In the genomic region with DNA sequence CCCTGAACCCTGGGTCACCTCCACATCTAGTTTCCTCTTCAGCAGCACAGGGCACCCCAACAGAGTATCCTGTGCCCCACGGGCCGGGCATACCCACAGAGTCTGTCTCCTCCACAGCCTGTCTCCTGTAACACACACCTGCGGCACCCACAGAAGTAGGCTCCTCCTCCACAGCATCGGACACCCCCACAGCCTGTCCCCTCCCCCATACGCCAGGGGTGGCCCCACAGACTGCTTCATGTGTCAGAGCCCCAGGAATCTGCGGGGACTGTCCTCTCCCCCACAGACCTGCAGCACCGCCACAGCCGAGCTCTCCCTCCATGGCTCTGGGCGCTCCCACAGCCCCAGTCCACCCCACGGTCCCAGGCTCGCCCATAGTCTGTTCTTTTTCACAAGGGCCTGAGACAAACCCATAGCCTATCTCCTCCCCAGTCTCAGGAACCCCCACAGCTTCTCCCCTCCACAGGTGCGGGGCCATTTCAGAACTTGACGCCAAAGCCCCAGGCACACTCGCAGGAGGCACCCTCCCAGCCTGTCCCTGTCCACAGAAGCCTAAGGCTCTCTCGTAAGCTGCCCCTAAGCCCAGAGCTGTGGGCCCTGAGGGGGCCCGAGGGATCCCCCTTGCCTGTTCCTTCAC, we compare ENCODE assay signal across 1 cellular context.
TF ChIP-seq lines count a peak whose summit lies in the region.

No MANE protein-coding gene starts in this region.

TF ChIP-seq in endothelial cell of umbilical vein, 7 proteins besides CTCF, POLR2A, EP300 and RAD21:
- TF ChIP-seq GATA2 (IDR thresholded peaks at IDR 0.05; ENCODE audit: insufficient read depth, insufficient read length, low read depth, low read length) (no peak), MYC (IDR thresholded peaks at IDR 0.05; ENCODE audit: low read depth, low read length) (no peak), JUN (IDR thresholded peaks at IDR 0.05; ENCODE audit: borderline replicate concordance, insufficient read depth, insufficient read length, low read depth) (no peak), MAX (IDR thresholded peaks at IDR 0.05; ENCODE audit: insufficient read depth, insufficient read length) (no peak), EZH2 (IDR thresholded peaks at IDR 0.05; ENCODE audit: borderline replicate concordance, low read depth, low read length, severe bottlenecking) (no peak), FOS (IDR thresholded peaks at IDR 0.05; ENCODE audit: borderline replicate concordance, insufficient read depth, low read length) (no peak), POLR2AphosphoS5 (IDR thresholded peaks at IDR 0.05; ENCODE audit: insufficient read depth, low read depth, low read length) (no peak)
